10 cellular contexts compared by ENCODE assay signal in genomic region chr5:124402144-124402581, GRCh38.
DNase-seq lines count a peak whose midpoint lies in the region; ATAC-seq, FAIRE-seq and TF ChIP-seq lines count a peak whose summit lies in the region.
"Had no signal": no experiment of that assay in that cellular context is flagged by ENCODE, and none has a peak within 500 bp of the region (broad histone marks: within the 10 kb centered on the region; RNA-seq: fewer than 3 reads in every experiment).

No MANE protein-coding gene starts in this region.

- no peaks in the 10 kb centered on the region for H3K9me3 ChIP-seq in A549
- H3K9me3 ChIP-seq in MG63: no peaks in the 10 kb centered on the region; the same call in 1 of the 2 replicates

- TF ChIP-seq RAD21 in A549 (conservative IDR thresholded peaks at IDR 0.05 in 1 of 2, IDR thresholded peaks at IDR 0.05 in 1 of 2): no peak

- WGBS in A549 (ENCODE audit: missing lambda C conversion rate): 61% methylated on average over 3 of the region's 3 CpGs

- TF ChIP-seq EP300 in A549 (IDR thresholded peaks at IDR 0.05): no peak

- H3K27ac ChIP-seq in A549: 0 out of 6 replicates have a peak overlapping the region, but pooled peaks of 1 of the 2 experiments have one; percentile 15

- TF ChIP-seq CTCF in A549 (IDR thresholded peaks at IDR 0.05) (no peak), choroid plexus epithelial cell (conservative IDR thresholded peaks at IDR 0.05; ENCODE audit: low read depth, low read length) (no peak)

- H3K4me1 ChIP-seq in A549: no peaks in the 10 kb centered on the region

- peak in 1 of 2 experiments; percentile 43; a peak in 2 of 6 replicates for ATAC-seq in A549
- peak; percentile 70 for ATAC-seq in left colon
- no peak for ATAC-seq in activated CD4-positive, CD25-positive, alpha-beta regulatory T cell treated with anti-CD3 and anti-CD28 coated beads, Interleukin-2, amount 50 U/mL, for 24 hours
- ATAC-seq: activated CD8-positive, alpha-beta T cell treated with anti-CD3 and anti-CD28 coated beads for 36 hours had no signal

- H3K4me2 ChIP-seq in A549: no peak overlapping the region

- no peak for FAIRE-seq in A549 (lab: Jason Lieb, UNC)

- DNase-seq in A549 (ENCODE audit: low read depth in 1 of 2, low spot score in 1 of 2): peak in 1 of 2 experiments; percentile 26
- DNase-seq in MG63: peak; percentile 35
- peak; percentile 51 for DNase-seq in choroid plexus epithelial cell (ENCODE audit: low read depth)
- DNase-seq in left colon: peak in 1 of 2 donors; percentile 34
- no peak for DNase-seq in GF-D8 (lab: John Stamatoyannopoulos, UW)
- no peak for DNase-seq in HuH-7 (ENCODE audit: low spot score)
- no peak for DNase-seq in midbrain (lab: John Stamatoyannopoulos, UW)
- DNase-seq: activated CD8-positive, alpha-beta T cell treated with anti-CD3 and anti-CD28 coated beads for 36 hours; retina had no signal

- POLR2A ChIA-PET in A549 (lab: Yijun Ruan, JAX): interaction anchor here (0.7 kb wide), 1 partner anchor 12 kb away, joined by 5 read pairs; no protein-coding TSS in a partner anchor

- H3K36me3 ChIP-seq in MG63: no peaks in the 10 kb centered on the region

- TF ChIP-seq POLR2A in A549 (IDR thresholded peaks at IDR 0.05; ENCODE audit: low read length): no peak

- CTCF ChIA-PET in A549 (lab: Yijun Ruan, JAX): no interaction called here

- no peak overlapping the region for H3K4me3 ChIP-seq in A549
- no peak overlapping the region for H3K4me3 ChIP-seq in MG63
- H3K4me3 ChIP-seq in choroid plexus epithelial cell (ENCODE audit: low read depth, low read length): no peak overlapping the region

- H3K27me3 ChIP-seq in MG63: no peaks in the 10 kb centered on the region

- intact Hi-C loops in left colon (cut with DNase I, micrococcal nuclease): no loop called here

TF ChIP-seq in A549, 52 proteins besides CTCF, POLR2A, EP300 and RAD21:
- TF ChIP-seq MAFK (IDR thresholded peaks at IDR 0.05; ENCODE audit: partially characterized antibody) (peak; percentile 28), TP53 (CRISPR knock-in tag; IDR thresholded peaks at IDR 0.05) (no peak), RCOR1 (IDR thresholded peaks at IDR 0.05; ENCODE audit: low read depth, low read length) (no peak), CBX8 (IDR thresholded peaks at IDR 0.05) (no peak), NFE2L2 (conservative IDR thresholded peaks at IDR 0.05; ENCODE audit: low read length) (no peak), FOSB (CRISPR knock-in tag; IDR thresholded peaks at IDR 0.05) (no peak)
- TF ChIP-seq, protein P1, sequence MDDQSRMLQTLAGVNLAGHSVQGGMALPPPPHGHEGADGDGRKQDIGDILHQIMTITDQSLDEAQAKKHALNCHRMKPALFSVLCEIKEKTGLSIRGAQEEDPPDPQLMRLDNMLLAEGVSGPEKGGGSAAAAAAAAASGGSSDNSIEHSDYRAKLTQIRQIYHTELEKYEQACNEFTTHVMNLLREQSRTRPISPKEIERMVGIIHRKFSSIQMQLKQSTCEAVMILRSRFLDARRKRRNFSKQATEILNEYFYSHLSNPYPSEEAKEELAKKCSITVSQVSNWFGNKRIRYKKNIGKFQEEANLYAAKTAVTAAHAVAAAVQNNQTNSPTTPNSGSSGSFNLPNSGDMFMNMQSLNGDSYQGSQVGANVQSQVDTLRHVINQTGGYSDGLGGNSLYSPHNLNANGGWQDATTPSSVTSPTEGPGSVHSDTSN (IDR thresholded peaks at IDR 0.05): no peak

Comparison
In these comparisons a context has a peak if more than half of its experiments do, and no peak if none do; other contexts are left out.
1. DNase-seq: peak in MG63 (single experiment) and choroid plexus epithelial cell (single experiment); none in GF-D8 (single experiment), HuH-7 (single experiment) and midbrain (single experiment).